ENCODE assay signal across 1 cellular context in the genomic region with DNA sequence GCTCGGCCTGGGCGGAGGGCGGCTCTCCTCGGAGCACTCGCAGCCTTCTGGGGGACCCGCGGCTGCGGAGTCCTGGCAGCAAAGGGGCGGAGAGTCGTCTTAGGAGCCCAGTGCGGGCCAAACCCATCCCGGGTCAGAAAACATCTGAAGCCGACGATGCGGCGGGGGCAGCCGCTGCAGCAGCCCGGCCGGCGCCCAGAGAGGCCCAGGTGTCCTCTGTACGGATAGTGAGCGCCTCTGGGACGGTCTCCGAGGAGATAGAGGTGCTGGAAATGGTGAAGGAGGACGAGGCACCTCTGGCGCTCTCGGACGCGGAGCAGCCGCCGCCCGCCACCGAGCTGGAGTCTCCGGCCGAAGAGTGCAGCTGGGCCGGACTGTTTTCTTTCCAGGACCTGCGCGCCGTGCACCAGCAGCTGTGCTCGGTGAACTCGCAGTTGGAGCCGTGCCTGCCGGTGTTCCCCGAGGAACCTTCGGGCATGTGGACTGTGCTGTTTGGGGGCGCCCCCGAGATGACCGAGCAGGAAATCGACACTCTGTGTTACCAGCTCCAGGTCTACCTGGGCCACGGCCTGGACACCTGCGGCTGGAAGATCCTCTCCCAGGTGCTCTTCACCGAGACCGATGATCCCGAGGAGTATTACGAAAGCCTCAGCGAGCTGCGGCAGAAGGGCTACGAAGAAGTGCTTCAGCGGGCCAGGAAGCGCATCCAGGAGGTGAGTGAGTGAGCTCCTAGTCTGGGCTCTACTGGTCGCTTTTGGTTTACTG.
TF ChIP-seq lines count a peak whose summit lies in the region.

No MANE protein-coding gene starts in this region.

TF ChIP-seq in HepG2, 621 proteins besides CTCF, POLR2A, EP300 and RAD21 (continued from another document and continues in another):
- TF ChIP-seq KIAA2018 (CRISPR knock-in tag; IDR thresholded peaks at IDR 0.05; ENCODE audit: borderline replicate concordance), result peak; percentile 76; the same call in 1 of the 2 replicates
- peak; percentile 92 for TF ChIP-seq UBTF (CRISPR knock-in tag; IDR thresholded peaks at IDR 0.05)
- TF ChIP-seq KMT2A (CRISPR knock-in tag; IDR thresholded peaks at IDR 0.05), result peak; percentile 91
- TF ChIP-seq ZBTB46 (CRISPR knock-in tag; IDR thresholded peaks at IDR 0.05; ENCODE audit: borderline replicate concordance), result peak; percentile 35; the same call in 1 of the 2 replicates
- TF ChIP-seq, protein P1, sequence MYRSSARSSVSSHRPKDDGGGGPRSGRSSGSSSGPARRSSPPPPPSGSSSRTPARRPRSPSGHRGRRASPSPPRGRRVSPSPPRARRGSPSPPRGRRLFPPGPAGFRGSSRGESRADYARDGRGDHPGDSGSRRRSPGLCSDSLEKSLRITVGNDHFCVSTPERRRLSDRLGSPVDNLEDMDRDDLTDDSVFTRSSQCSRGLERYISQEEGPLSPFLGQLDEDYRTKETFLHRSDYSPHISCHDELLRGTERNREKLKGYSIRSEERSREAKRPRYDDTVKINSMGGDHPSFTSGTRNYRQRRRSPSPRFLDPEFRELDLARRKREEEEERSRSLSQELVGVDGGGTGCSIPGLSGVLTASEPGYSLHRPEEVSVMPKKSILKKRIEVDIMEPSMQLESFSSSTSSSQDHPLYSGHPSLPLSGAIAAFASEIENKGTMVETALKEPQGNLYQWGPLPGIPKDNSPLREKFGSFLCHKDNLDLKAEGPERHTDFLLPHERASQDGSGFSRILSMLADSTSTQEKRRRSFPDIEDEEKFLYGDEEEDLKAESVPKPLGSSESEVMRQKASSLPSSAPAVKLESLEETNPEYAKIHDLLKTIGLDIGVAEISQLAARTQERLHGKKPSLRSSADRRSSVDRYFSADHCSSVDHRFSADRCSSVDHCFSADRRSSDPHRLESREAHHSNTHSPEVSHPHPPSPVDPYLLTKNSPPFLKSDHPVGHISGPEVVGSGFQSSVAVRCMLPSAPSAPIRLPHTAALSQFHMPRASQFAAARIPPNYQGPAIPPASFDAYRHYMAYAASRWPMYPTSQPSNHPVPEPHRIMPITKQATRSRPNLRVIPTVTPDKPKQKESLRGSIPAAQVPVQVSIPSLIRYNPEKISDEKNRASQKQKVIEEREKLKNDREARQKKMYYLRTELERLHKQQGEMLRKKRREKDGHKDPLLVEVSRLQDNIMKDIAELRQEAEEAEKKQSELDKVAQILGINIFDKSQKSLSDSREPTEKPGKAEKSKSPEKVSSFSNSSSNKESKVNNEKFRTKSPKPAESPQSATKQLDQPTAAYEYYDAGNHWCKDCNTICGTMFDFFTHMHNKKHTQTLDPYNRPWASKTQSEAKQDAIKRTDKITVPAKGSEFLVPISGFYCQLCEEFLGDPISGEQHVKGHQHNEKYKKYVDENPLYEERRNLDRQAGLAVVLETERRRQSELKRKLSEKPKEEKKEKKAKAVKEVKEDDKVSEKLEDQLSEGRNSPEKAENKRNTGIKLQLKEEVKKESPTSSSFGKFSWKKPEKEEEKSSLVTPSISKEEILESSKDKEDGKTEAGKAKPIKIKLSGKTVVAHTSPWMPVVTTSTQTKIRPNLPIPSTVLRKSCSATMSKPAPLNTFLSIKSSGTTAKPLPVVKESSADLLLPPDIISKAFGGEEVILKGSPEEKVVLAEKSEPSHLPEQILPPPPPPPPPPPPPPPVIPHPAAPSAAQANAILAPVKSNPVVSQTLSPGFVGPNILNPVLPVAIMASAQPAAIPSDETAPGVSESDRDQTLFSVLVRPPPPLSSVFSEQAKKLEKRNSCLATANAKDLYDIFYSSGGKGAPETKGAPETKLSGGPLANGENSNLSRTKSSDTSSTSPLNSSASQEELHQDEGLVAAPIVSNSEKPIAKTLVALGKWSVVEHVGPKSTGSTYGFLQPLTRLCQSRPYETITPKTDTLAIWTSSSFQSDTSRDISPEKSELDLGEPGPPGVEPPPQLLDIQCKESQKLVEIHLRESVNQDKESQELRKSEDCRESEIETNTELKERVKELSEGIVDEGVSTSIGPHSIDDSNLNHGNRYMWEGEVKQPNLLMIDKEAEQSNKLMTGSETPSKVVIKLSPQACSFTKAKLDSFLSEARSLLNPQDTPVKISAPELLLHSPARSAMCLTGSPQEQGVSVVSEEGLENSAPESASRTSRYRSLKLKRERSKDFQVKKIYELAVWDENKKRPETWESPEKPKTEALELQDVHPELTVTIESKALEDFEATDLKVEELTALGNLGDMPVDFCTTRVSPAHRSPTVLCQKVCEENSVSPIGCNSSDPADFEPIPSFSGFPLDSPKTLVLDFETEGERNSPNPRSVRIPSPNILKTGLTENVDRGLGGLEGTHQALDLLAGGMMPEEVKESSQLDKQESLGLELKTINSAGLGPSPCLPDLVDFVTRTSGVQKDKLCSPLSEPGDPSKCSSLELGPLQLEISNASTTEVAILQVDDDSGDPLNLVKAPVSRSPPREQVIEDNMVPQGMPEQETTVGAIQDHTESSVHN (CRISPR knock-in tag; IDR thresholded peaks at IDR 0.05), result 0 out of 2 replicates have a peak, but pooled peaks have one; percentile 35
- TF ChIP-seq GABPB1 (CRISPR knock-in tag; IDR thresholded peaks at IDR 0.05), result peak; percentile 46; the same call in 1 of the 2 replicates
- peak; percentile 68; the same call in 1 of the 2 replicates for TF ChIP-seq KDM2A (CRISPR knock-in tag; IDR thresholded peaks at IDR 0.05; ENCODE audit: borderline replicate concordance, low read depth)
- TF ChIP-seq ZNF543 (CRISPR knock-in tag; IDR thresholded peaks at IDR 0.05), result peak; percentile 61
- 0 out of 2 replicates have a peak, but pooled peaks have one; percentile 29 for TF ChIP-seq ZNF776 (CRISPR knock-in tag; IDR thresholded peaks at IDR 0.05)
- 0 out of 2 replicates have a peak, but pooled peaks have one; percentile 27 for TF ChIP-seq ZNF296 (CRISPR knock-in tag; conservative IDR thresholded peaks at IDR 0.05)
- TF ChIP-seq SALL2 (CRISPR knock-in tag; IDR thresholded peaks at IDR 0.05), result no peak
- TF ChIP-seq U2AF1 (optimal IDR thresholded peaks at IDR 0.05; ENCODE audit: low read depth, low read length), result peak; percentile 16
- TF ChIP-seq ARID4A (CRISPR knock-in tag; IDR thresholded peaks at IDR 0.05; ENCODE audit: borderline replicate concordance), result peak; percentile 61
